19 cellular contexts compared by ENCODE assay signal in the genomic region with DNA sequence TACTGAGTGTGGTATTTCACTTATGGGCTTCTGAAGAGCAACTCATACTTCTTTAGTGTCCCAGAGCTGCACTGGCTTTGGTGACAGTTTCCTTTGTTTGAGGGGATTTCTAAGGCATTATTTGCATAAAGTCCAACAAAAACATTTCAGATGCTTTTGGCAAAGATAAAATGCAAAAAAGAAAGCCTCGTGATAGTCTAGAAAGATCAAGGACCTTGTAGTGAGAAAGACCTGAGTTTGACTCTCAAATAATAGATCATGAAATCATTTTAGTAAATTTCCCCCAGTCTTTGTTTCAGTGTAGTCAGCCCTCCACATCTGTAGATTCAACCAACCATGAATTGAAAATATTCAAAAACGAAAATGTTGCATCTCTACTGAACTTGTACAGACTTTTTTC.
DNase-seq lines count a peak whose midpoint lies in the region; ATAC-seq, FAIRE-seq and TF ChIP-seq lines count a peak whose summit lies in the region.
"Had no signal": no experiment of that assay in that cellular context is flagged by ENCODE, and none has a peak within 500 bp of the region (broad histone marks: within the 10 kb centered on the region; RNA-seq: fewer than 3 reads in every experiment).

No MANE protein-coding gene starts in this region.

- H3K27me3 ChIP-seq in layer of hippocampus (ENCODE audit: control insufficient read depth, insufficient read depth, low read length) = no peaks in the 10 kb centered on the region
- H3K27me3 ChIP-seq: brain microvascular endothelial cell, foreskin keratinocyte, upper lobe of right lung had no signal

- TF ChIP-seq POLR2A in GM12891 (IDR thresholded peaks at IDR 0.05; ENCODE audit: low read depth, low read length) = no peak

- no peak for FAIRE-seq in GM12891 (lab: Jason Lieb, UNC)
- FAIRE-seq: HepG2 had no signal

- ATAC-seq in GM21390 (IDR thresholded peaks at IDR 0.05; ENCODE audit: unreplicated experiment) (peak; percentile 45), HG03432 (IDR thresholded peaks at IDR 0.05; ENCODE audit: unreplicated experiment) (peak; percentile 58), HG03108 (IDR thresholded peaks at IDR 0.05; ENCODE audit: unreplicated experiment) (no peak), GM19324 (IDR thresholded peaks at IDR 0.05; ENCODE audit: low FRiP score, unreplicated experiment) (no peak), HG03025 (IDR thresholded peaks at IDR 0.05; ENCODE audit: low FRiP score, unreplicated experiment) (no peak)
- ATAC-seq: effector memory CD8-positive, alpha-beta T cell; foreskin keratinocyte; HepG2; psoas muscle; upper lobe of right lung had no signal

- DNase-seq in GM12891 (ENCODE audit: insufficient read length, low spot score) (no peak), Kasumi-1 (lab: John Stamatoyannopoulos, UW) (no peak)
- DNase-seq: activated CD4-positive, alpha-beta T cell treated with anti-CD3 and anti-CD28 coated beads, Interleukin-2, amount 50 U/mL, for 48 hours; activated gamma-delta T cell treated with Interleukin-2 at 50 U/mL for 16 hours; brain microvascular endothelial cell; effector memory CD8-positive, alpha-beta T cell; foreskin keratinocyte; NCI-H1417; NCI-H524; psoas muscle; T1000; upper lobe of right lung had no signal

- peak overlapping the region; percentile 8 for H3K27ac ChIP-seq in layer of hippocampus (ENCODE audit: low read depth, low read length)
- H3K27ac ChIP-seq: brain microvascular endothelial cell, foreskin keratinocyte, upper lobe of right lung had no signal

TF ChIP-seq in GM12891, 5 proteins besides CTCF, POLR2A, EP300 and RAD21:
- no peak for TF ChIP-seq SPI1 (IDR thresholded peaks at IDR 0.05; ENCODE audit: low read depth, low read length)
- TF ChIP-seq TAF1 (IDR thresholded peaks at IDR 0.05; ENCODE audit: low read depth, low read length) = 0 out of 2 replicates have a peak, but pooled peaks have one; percentile 11
- peak; percentile 20 for TF ChIP-seq PAX5 (IDR thresholded peaks at IDR 0.05; ENCODE audit: insufficient read depth, low read length, severe bottlenecking)
- no peak for TF ChIP-seq POLR2AphosphoS5 (IDR thresholded peaks at IDR 0.05; ENCODE audit: low read depth, low read length)
- TF ChIP-seq POU2F2 (IDR thresholded peaks at IDR 0.05; ENCODE audit: low read depth, low read length) = 0 out of 2 replicates have a peak, but pooled peaks have one; percentile 13
TF ChIP-seq in GM12891: peak in this region for 3.

Comparison
In these comparisons a context has a peak if more than half of its experiments do, and no peak if none do; other contexts are left out.
1. ATAC-seq: peak in GM21390 (single experiment) and HG03432 (single experiment); none in HG03108 (single experiment), GM19324 (single experiment) and HG03025 (single experiment).